ENCODE assay signal across 12 cellular contexts in genomic region chr10:17431871-17432311, GRCh38. TPM values are rescaled to one million over a fixed set of nuclear protein-coding genes. Genes with fewer than 3 reads are reported as not detected.
DNase-seq lines count a peak whose midpoint lies in the region; ATAC-seq and TF ChIP-seq lines count a peak whose summit lies in the region.
"Had no signal": no experiment of that assay in that cellular context is flagged by ENCODE, and none has a peak within 500 bp of the region (broad histone marks: within the 10 kb centered on the region; RNA-seq: fewer than 3 reads in every experiment).

No MANE protein-coding gene starts in this region.

- H3K36me3 ChIP-seq in osteoblast (ENCODE audit: insufficient read depth, low read length) (no peaks in the 10 kb centered on the region), trophoblast cell (ENCODE audit: control insufficient read depth in 1 of 2, insufficient read depth in 2 of 2, low read length in 2 of 2) (no peaks in the 10 kb centered on the region), Caco-2 (ENCODE audit: control insufficient read depth, insufficient read depth, low read length) (no peaks in the 10 kb centered on the region)
- H3K36me3 ChIP-seq: tibial artery had no signal

- peaks cover 19% of the 10 kb centered on the region for H3K4me1 Mint-ChIP-seq in Caco-2 (ENCODE audit: low read depth, unreplicated experiment)

- no peak overlapping the region for H4K8ac ChIP-seq in trophoblast cell (ENCODE audit: low read depth, low read length)

- H3K18ac ChIP-seq in trophoblast cell (ENCODE audit: low read length) = no peak overlapping the region

- intact Hi-C loops in Caco-2 (cut with micrococcal nuclease; ENCODE audit: unreplicated experiment) = loop anchor here (2.0 to 5.0 kb wide), 3 partner anchors 85 to 603 kb away; no protein-coding TSS in a partner anchor

- no peak overlapping the region for H3K27ac Mint-ChIP-seq in Caco-2 (ENCODE audit: unreplicated experiment)

- H2BK5ac ChIP-seq in trophoblast cell (ENCODE audit: low read depth, low read length, poor library complexity) = no peak overlapping the region

- H4K20me1 ChIP-seq in osteoblast (ENCODE audit: insufficient read depth, low read length) = no peaks in the 10 kb centered on the region

- no peak overlapping the region for H3K4me2 ChIP-seq in osteoblast (ENCODE audit: insufficient read depth, low read length)
- no peak overlapping the region for H3K4me2 ChIP-seq in trophoblast cell (ENCODE audit: low read length)
- H3K4me2 ChIP-seq: KMS-11 had no signal

- H2AK5ac ChIP-seq in trophoblast cell (ENCODE audit: low read length) = no peak overlapping the region

- peaks cover 8% of the 10 kb centered on the region for H3K27me3 Mint-ChIP-seq in Caco-2 (ENCODE audit: insufficient read depth, unreplicated experiment)

- H3K4me3 ChIP-seq in HFF-Myc (replicated peaks; ENCODE audit: low read depth, low read length) = no peak overlapping the region
- H3K4me3 ChIP-seq in osteoblast (ENCODE audit: insufficient read depth, low read length) = no peak overlapping the region
- no peak overlapping the region for H3K4me3 ChIP-seq in trophoblast cell (ENCODE audit: low read depth, low read length)
- no peak overlapping the region for H3K4me3 ChIP-seq in Caco-2 (ENCODE audit: low read depth, low read length)
- H3K4me3 ChIP-seq: GM12878, tibial artery had no signal

- H3K79me2 ChIP-seq in osteoblast (ENCODE audit: insufficient read depth, low read length) (no peaks in the 10 kb centered on the region), trophoblast cell (ENCODE audit: control insufficient read depth, insufficient read depth, low read length, poor library complexity) (no peaks in the 10 kb centered on the region)

- TF ChIP-seq CTCF in HFF-Myc (IDR thresholded peaks at IDR 0.05; ENCODE audit: low read depth, low read length, missing control alignments) = no peak
- no peak for TF ChIP-seq CTCF in osteoblast (IDR thresholded peaks at IDR 0.05; ENCODE audit: extremely low read depth, low read depth, low read length)
- no peak for TF ChIP-seq CTCF in Caco-2 (IDR thresholded peaks at IDR 0.05; ENCODE audit: insufficient read depth in 1 of 2, low read depth in 1 of 2, low read length in 1 of 2, severe bottlenecking in 1 of 2, unreplicated experiment in 1 of 2)

- H3K27me3 ChIP-seq in osteoblast (ENCODE audit: insufficient read depth, low read length) (peaks cover 11% of the 10 kb centered on the region), trophoblast cell (ENCODE audit: insufficient read depth, low read length) (no peaks in the 10 kb centered on the region), Caco-2 (replicated peaks; ENCODE audit: control insufficient read depth, insufficient read depth, low read length) (no peaks in the 10 kb centered on the region; the same call in 1 of the 2 replicates)

- H3K4me1 ChIP-seq in osteoblast (ENCODE audit: insufficient read depth, low read length) = peaks cover 5% of the 10 kb centered on the region
- H3K4me1 ChIP-seq in trophoblast cell (ENCODE audit: control insufficient read depth in 1 of 2, insufficient read depth in 2 of 2, low read length in 2 of 2) = no peaks in the 10 kb centered on the region
- H3K4me1 ChIP-seq in Caco-2 = peaks cover 4% of the 10 kb centered on the region

- no peak overlapping the region for H2AFZ ChIP-seq in osteoblast (ENCODE audit: low read length)
- no peak overlapping the region for H2AFZ ChIP-seq in trophoblast cell (ENCODE audit: insufficient read depth, low read length, poor library complexity)

- CTCF ChIA-PET in Caco-2 (lab: Charles Lee) = interaction anchor here (0.6 to 1.1 kb wide), 2 partner anchors 142 to 163 kb away, joined by 4 read pairs; no protein-coding TSS in a partner anchor

- DNase-seq in HFF-Myc (ENCODE audit: extremely low read depth, low read depth) = peak; percentile 9
- DNase-seq in RKO (ENCODE audit: low spot score) = peak; percentile 68
- peak; percentile 34 for DNase-seq in dermis blood vessel endothelial cell
- DNase-seq in osteoblast (ENCODE audit: insufficient read length, low spot score, missing footprints) = peak; percentile 62
- DNase-seq in NCI-H1436 (lab: John Stamatoyannopoulos, UW) = no peak
- no peak for DNase-seq in trophoblast cell
- no peak for DNase-seq in Caco-2
- DNase-seq: activated T-cell treated with anti-CD3 and anti-CD28 coated beads, Interleukin-2, amount 50 U/mL, for 4 hours; tibial artery had no signal

- no peak overlapping the region for H4K91ac ChIP-seq in trophoblast cell (ENCODE audit: low read depth, low read length)

- H2BK12ac ChIP-seq in trophoblast cell (ENCODE audit: low read length) = no peak overlapping the region

- WGBS in trophoblast cell (ENCODE audit: extremely low coverage, insufficient coverage, insufficient read length) = no CpG with 5 or more reads among the region's 7 CpGs

- no peak overlapping the region for H3K14ac ChIP-seq in trophoblast cell (ENCODE audit: low read length)

- H3K4me3 Mint-ChIP-seq in Caco-2 (ENCODE audit: unreplicated experiment) = no peak overlapping the region
- H3K4me3 Mint-ChIP-seq: activated T-cell treated with anti-CD3 and anti-CD28 coated beads, Interleukin-2, amount 50 U/mL, for 4 hours had no signal

- no peak for ATAC-seq in GM19463 (IDR thresholded peaks at IDR 0.05; ENCODE audit: unreplicated experiment)
- ATAC-seq: activated T-cell treated with anti-CD3 and anti-CD28 coated beads, Interleukin-2, amount 50 U/mL, for 4 hours; GM12878 had no signal

- no peak overlapping the region for H3K9ac ChIP-seq in trophoblast cell (ENCODE audit: low read length)
- H3K9ac ChIP-seq: KMS-11 had no signal

- H3K27ac ChIP-seq in osteoblast (ENCODE audit: low read depth, low read length) (no peak overlapping the region), trophoblast cell (ENCODE audit: low read depth, low read length) (no peak overlapping the region)
- H3K27ac ChIP-seq: KMS-11, tibial artery had no signal

- H3K79me1 ChIP-seq in trophoblast cell (ENCODE audit: low read length) = no peaks in the 10 kb centered on the region

- H4K12ac ChIP-seq in trophoblast cell (ENCODE audit: low read depth, low read length) = no peak overlapping the region

- no peak overlapping the region for H2BK120ac ChIP-seq in trophoblast cell (ENCODE audit: insufficient read depth, low read length, poor library complexity)

- no peaks in the 10 kb centered on the region for H3K36me3 Mint-ChIP-seq in Caco-2 (ENCODE audit: insufficient read depth, unreplicated experiment)

- POLR2A ChIA-PET in Caco-2 (lab: Charles Lee) = no interaction called here

- H3K9me3 ChIP-seq in osteoblast (ENCODE audit: low read depth, low read length) = no peaks in the 10 kb centered on the region
- H3K9me3 ChIP-seq in trophoblast cell (ENCODE audit: insufficient read depth, low read depth, low read length) = no peaks in the 10 kb centered on the region
- no peaks in the 10 kb centered on the region for H3K9me3 ChIP-seq in Caco-2
- H3K9me3 ChIP-seq: tibial artery had no signal

- no peak overlapping the region for H3K23ac ChIP-seq in trophoblast cell (ENCODE audit: low read length)

- no peak overlapping the region for H3K4ac ChIP-seq in trophoblast cell (ENCODE audit: low read depth, low read length)

- no TSS peak for BruUV-seq in Caco-2 (replicated peaks; lab: Mats Ljungman, UMichigan)

- no peaks in the 10 kb centered on the region for H3K9me3 Mint-ChIP-seq in Caco-2 (ENCODE audit: unreplicated experiment)

RNA-seq across cellular contexts. Expression of gene ST8SIA6, which starts 22.5 kb away (rescaled TPM):
- total RNA-seq in dermis blood vessel endothelial cell = 0.34 and 2.3 TPM in 2 replicates
- total RNA-seq in osteoblast = 0.36 and 0.88 TPM in 2 replicates
- 0.07 and 0.11 TPM in 2 replicates for polyA plus RNA-seq in trophoblast cell (2013)
- 0.16 TPM in 1 of 2 replicates, not detected in the other for total RNA-seq in Caco-2 (2022)
- total RNA-seq: GM12878 had no signal

Comparison
In these comparisons a context has a peak if more than half of its experiments do, and no peak if none do; other contexts are left out.
1. DNase-seq: peak in HFF-Myc (single experiment), RKO (single experiment), dermis blood vessel endothelial cell (single experiment) and osteoblast (single experiment); none in NCI-H1436 (single experiment), trophoblast cell (0 of 2) and Caco-2 (0 of 2).